2 cellular contexts compared by ENCODE assay signal in genomic region chr14:35430459-35431199, GRCh38.
TF ChIP-seq lines count a peak whose summit lies in the region.

No MANE protein-coding gene starts in this region.

TF ChIP-seq in A549, 52 proteins besides CTCF, POLR2A, EP300 and RAD21:
- TF ChIP-seq HMGXB4 (CRISPR knock-in tag; IDR thresholded peaks at IDR 0.05; ENCODE audit: borderline replicate concordance), result no peak
- TF ChIP-seq EHMT2 (IDR thresholded peaks at IDR 0.05; ENCODE audit: low read depth), result no peak
- no peak for TF ChIP-seq HOXB13 (CRISPR knock-in tag; IDR thresholded peaks at IDR 0.05; ENCODE audit: low read depth)

TF ChIP-seq in GM12878, 131 proteins besides CTCF, POLR2A, EP300 and RAD21:
- TF ChIP-seq PRDM15 (CRISPR knock-in tag; IDR thresholded peaks at IDR 0.05), result no peak
- TF ChIP-seq IRF4 (IDR thresholded peaks at IDR 0.05; ENCODE audit: low read depth, low read length), result no peak
- no peak for TF ChIP-seq FOXM1 (IDR thresholded peaks at IDR 0.05; ENCODE audit: low read depth, low read length)
- no peak for TF ChIP-seq IRF3 (IDR thresholded peaks at IDR 0.05)
- no peak for TF ChIP-seq RELB (IDR thresholded peaks at IDR 0.05; ENCODE audit: low read depth)
- TF ChIP-seq SIX5 (IDR thresholded peaks at IDR 0.05; ENCODE audit: low read depth, low read length, severe bottlenecking), result no peak
- TF ChIP-seq USF1 (IDR thresholded peaks at IDR 0.05; ENCODE audit: borderline replicate concordance, extremely low read length, insufficient read depth, low read depth, low read length), result no peak
- TF ChIP-seq SPI1 (IDR thresholded peaks at IDR 0.05; ENCODE audit: borderline replicate concordance, insufficient read depth, low read depth, low read length), result no peak
- no peak for TF ChIP-seq ZNF687 (IDR thresholded peaks at IDR 0.05)
- no peak for TF ChIP-seq MXI1 (IDR thresholded peaks at IDR 0.05; ENCODE audit: low read depth, low read length)
